Comparison of ENCODE assay signal across 14 cellular contexts in genomic region chr2:233643128-233643527, GRCh38. TPM values are rescaled to one million over a fixed set of nuclear protein-coding genes. Genes with fewer than 3 reads are reported as not detected.
DNase-seq lines count a peak whose midpoint lies in the region; ATAC-seq and TF ChIP-seq lines count a peak whose summit lies in the region.
"Had no signal": no experiment of that assay in that cellular context is flagged by ENCODE, and none has a peak within 500 bp of the region (broad histone marks: within the 10 kb centered on the region; RNA-seq: fewer than 3 reads in every experiment).

No MANE protein-coding gene starts in this region.

- 81 to 88% methylated on average over 1 of the region's 1 CpG for WGBS in endodermal cell (ENCODE audit: insufficient coverage in 1 of 2, insufficient read length in 1 of 2), 2 experiments

- intact Hi-C loops in activated T-helper 2 cell treated with anti-CD3 and anti-CD28 coated beads, Interferon-gamma antibody, Interleukin-2, Interleukin-4, amounts not matched to agents 10 μg/mL and 5 μg/mL and 100 μg/mL, durations not matched to agents 14 hours and 24 hours and 36 hours (cut with micrococcal nuclease): no loop called here

- H3K36me3 Mint-ChIP-seq in endodermal cell (ENCODE audit: low read depth) (no peaks in the 10 kb centered on the region), progenitor cell of endocrine pancreas (ENCODE audit: insufficient read depth) (no peaks in the 10 kb centered on the region)
- H3K36me3 Mint-ChIP-seq in activated T-helper 2 cell treated with anti-CD3 and anti-CD28 coated beads, Interferon-gamma antibody, Interleukin-2, Interleukin-4, amounts not matched to agents 10 μg/mL and 5 μg/mL and 100 μg/mL, durations not matched to agents 14 hours and 24 hours and 36 hours (ENCODE audit: low read depth): no peaks in the 10 kb centered on the region

- DNase-seq in NCI-H226: peak; percentile 24
- peak; percentile 86 for DNase-seq in endodermal cell
- DNase-seq in progenitor cell of endocrine pancreas (ENCODE audit: low spot score, unreplicated experiment): no peak
- DNase-seq in activated T-helper 2 cell treated with anti-CD3 and anti-CD28 coated beads, Interferon-gamma antibody, Interleukin-2, Interleukin-4, amounts not matched to agents 10 μg/mL and 5 μg/mL and 100 μg/mL, durations not matched to agents 14 hours and 24 hours and 36 hours (ENCODE audit: low spot score): no peak
- DNase-seq in NOMO-1 (lab: John Stamatoyannopoulos, UW; ENCODE audit: unreplicated experiment in 2 of 2): no peak
- DNase-seq: activated CD4-positive, alpha-beta T cell treated with anti-CD3 and anti-CD28 coated beads for 36 hours; activated naive CD8-positive, alpha-beta T cell treated with anti-CD3 and anti-CD28 coated beads, Interleukin-2, amount 50 U/mL, for 24 hours; NCI-H774 had no signal

- peaks cover 15% of the 10 kb centered on the region for H3K9me3 ChIP-seq in endodermal cell (ENCODE audit: control insufficient read depth, low read length)

- H3K9me3 Mint-ChIP-seq in endodermal cell: peaks cover 34% of the 10 kb centered on the region
- H3K9me3 Mint-ChIP-seq in progenitor cell of endocrine pancreas (ENCODE audit: low read depth): peaks cover 25% of the 10 kb centered on the region
- H3K9me3 Mint-ChIP-seq in activated T-helper 2 cell treated with anti-CD3 and anti-CD28 coated beads, Interferon-gamma antibody, Interleukin-2, Interleukin-4, amounts not matched to agents 10 μg/mL and 5 μg/mL and 100 μg/mL, durations not matched to agents 14 hours and 24 hours and 36 hours: peaks cover 22% of the 10 kb centered on the region

- peak; percentile 46 for TF ChIP-seq CTCF in GM12873 (IDR thresholded peaks at IDR 0.05; ENCODE audit: insufficient read depth, low read depth, low read length, missing control alignments)
- TF ChIP-seq CTCF in endodermal cell (conservative IDR thresholded peaks at IDR 0.05): peak; percentile 71
- peak; percentile 22 for TF ChIP-seq CTCF in progenitor cell of endocrine pancreas (IDR thresholded peaks at IDR 0.05; ENCODE audit: unreplicated experiment)

- no peak overlapping the region for H3K27ac ChIP-seq in endodermal cell (ENCODE audit: low read depth, low read length)
- H3K27ac ChIP-seq: epithelial cell of prostate had no signal

- no peak overlapping the region for H3K9ac ChIP-seq in endodermal cell (ENCODE audit: extremely low read depth, low read length, poor library complexity, severe bottlenecking)

- no peaks in the 10 kb centered on the region for H3K36me3 ChIP-seq in endodermal cell (ENCODE audit: control insufficient read depth, insufficient read depth, low read length)

- no peaks in the 10 kb centered on the region for H3K27me3 ChIP-seq in endodermal cell (ENCODE audit: control insufficient read depth, insufficient read depth, low read length, poor library complexity, severe bottlenecking)

- no peak for ATAC-seq in HG02870 (IDR thresholded peaks at IDR 0.05; ENCODE audit: unreplicated experiment)
- ATAC-seq: activated CD4-positive, alpha-beta T cell treated with anti-CD3 and anti-CD28 coated beads for 36 hours; activated naive CD8-positive, alpha-beta T cell treated with anti-CD3 and anti-CD28 coated beads, Interleukin-2, amount 50 U/mL, for 24 hours; K562; sciatic nerve had no signal

- H3K27me3 Mint-ChIP-seq in endodermal cell (ENCODE audit: insufficient read depth) (no peaks in the 10 kb centered on the region), progenitor cell of endocrine pancreas (no peaks in the 10 kb centered on the region)
- H3K27me3 Mint-ChIP-seq in activated T-helper 2 cell treated with anti-CD3 and anti-CD28 coated beads, Interferon-gamma antibody, Interleukin-2, Interleukin-4, amounts not matched to agents 10 μg/mL and 5 μg/mL and 100 μg/mL, durations not matched to agents 14 hours and 24 hours and 36 hours (ENCODE audit: low read depth): peaks cover 10% of the 10 kb centered on the region

- H3K4me1 Mint-ChIP-seq in endodermal cell (peaks cover 5% of the 10 kb centered on the region), progenitor cell of endocrine pancreas (ENCODE audit: low read depth) (no peaks in the 10 kb centered on the region)
- H3K4me1 Mint-ChIP-seq in activated T-helper 2 cell treated with anti-CD3 and anti-CD28 coated beads, Interferon-gamma antibody, Interleukin-2, Interleukin-4, amounts not matched to agents 10 μg/mL and 5 μg/mL and 100 μg/mL, durations not matched to agents 14 hours and 24 hours and 36 hours (ENCODE audit: low read depth): no peaks in the 10 kb centered on the region

- no peak overlapping the region for H3K4me3 ChIP-seq in endodermal cell (ENCODE audit: low read length)
- H3K4me3 ChIP-seq: K562, lung had no signal

- H3K4me1 ChIP-seq in endodermal cell (ENCODE audit: control insufficient read depth, insufficient read depth, low read length): no peaks in the 10 kb centered on the region

- H3K27ac Mint-ChIP-seq in endodermal cell (no peak overlapping the region), progenitor cell of endocrine pancreas (no peak overlapping the region)
- H3K27ac Mint-ChIP-seq in activated T-helper 2 cell treated with anti-CD3 and anti-CD28 coated beads, Interferon-gamma antibody, Interleukin-2, Interleukin-4, amounts not matched to agents 10 μg/mL and 5 μg/mL and 100 μg/mL, durations not matched to agents 14 hours and 24 hours and 36 hours: no peak overlapping the region
- H3K27ac Mint-ChIP-seq: activated CD4-positive, alpha-beta T cell treated with anti-CD3 and anti-CD28 coated beads for 36 hours; activated naive CD8-positive, alpha-beta T cell treated with anti-CD3 and anti-CD28 coated beads, Interleukin-2, amount 50 U/mL, for 24 hours had no signal

- no peak overlapping the region for H3K4me3 Mint-ChIP-seq in endodermal cell
- H3K4me3 Mint-ChIP-seq in progenitor cell of endocrine pancreas (ENCODE audit: low read depth): no peak overlapping the region
- no peak overlapping the region for H3K4me3 Mint-ChIP-seq in activated T-helper 2 cell treated with anti-CD3 and anti-CD28 coated beads, Interferon-gamma antibody, Interleukin-2, Interleukin-4, amounts not matched to agents 10 μg/mL and 5 μg/mL and 100 μg/mL, durations not matched to agents 14 hours and 24 hours and 36 hours (ENCODE audit: low read depth)
- H3K4me3 Mint-ChIP-seq: activated CD4-positive, alpha-beta T cell treated with anti-CD3 and anti-CD28 coated beads for 36 hours; activated naive CD8-positive, alpha-beta T cell treated with anti-CD3 and anti-CD28 coated beads, Interleukin-2, amount 50 U/mL, for 24 hours had no signal

RNA-seq across cellular contexts. Expression of gene UGT1A10, which starts 6.9 kb away (rescaled TPM):
- total RNA-seq in endodermal cell: under 1 TPM in 1 of 2 donors, not detected in 1; 0.13 TPM
- polyA plus RNA-seq in endodermal cell (2013, experiment 1 of 2): not detected
- not detected for polyA plus RNA-seq in endodermal cell (2013, experiment 2 of 2)
- total RNA-seq in progenitor cell of endocrine pancreas: not detected in 2 replicates
- not detected in 2 replicates for total RNA-seq in activated T-helper 2 cell treated with anti-CD3 and anti-CD28 coated beads, Interferon-gamma antibody, Interleukin-2, Interleukin-4, amounts not matched to agents 10 μg/mL and 5 μg/mL and 100 μg/mL, durations not matched to agents 14 hours and 24 hours and 36 hours
- total RNA-seq: activated CD4-positive, alpha-beta T cell treated with anti-CD3 and anti-CD28 coated beads for 36 hours; K562; lung; sciatic nerve had no signal
- polyA plus RNA-seq: K562 had no signal

RNA-seq across cellular contexts. Expression of gene UGT1A8, which starts 25.7 kb away (rescaled TPM):
- total RNA-seq in endodermal cell: not detected
- not detected for polyA plus RNA-seq in endodermal cell (2013, experiment 1 of 2)
- not detected for polyA plus RNA-seq in endodermal cell (2013, experiment 2 of 2)
- total RNA-seq in progenitor cell of endocrine pancreas: not detected in 2 replicates
- not detected in 2 replicates for total RNA-seq in activated T-helper 2 cell treated with anti-CD3 and anti-CD28 coated beads, Interferon-gamma antibody, Interleukin-2, Interleukin-4, amounts not matched to agents 10 μg/mL and 5 μg/mL and 100 μg/mL, durations not matched to agents 14 hours and 24 hours and 36 hours
- total RNA-seq: activated CD4-positive, alpha-beta T cell treated with anti-CD3 and anti-CD28 coated beads for 36 hours; sciatic nerve had no signal
- polyA plus RNA-seq: K562, lung had no signal

RNA-seq across cellular contexts. Expression of gene UGT1A9, which starts 28.6 kb away (rescaled TPM):
- not detected for total RNA-seq in endodermal cell
- not detected for polyA plus RNA-seq in endodermal cell (2013, experiment 1 of 2)
- polyA plus RNA-seq in endodermal cell (2013, experiment 2 of 2): not detected
- total RNA-seq in progenitor cell of endocrine pancreas: not detected in 2 replicates
- not detected in 2 replicates for total RNA-seq in activated T-helper 2 cell treated with anti-CD3 and anti-CD28 coated beads, Interferon-gamma antibody, Interleukin-2, Interleukin-4, amounts not matched to agents 10 μg/mL and 5 μg/mL and 100 μg/mL, durations not matched to agents 14 hours and 24 hours and 36 hours
- total RNA-seq: activated CD4-positive, alpha-beta T cell treated with anti-CD3 and anti-CD28 coated beads for 36 hours; lung; sciatic nerve had no signal
- polyA plus RNA-seq: K562, lung had no signal

RNA-seq across cellular contexts. Expression of gene UGT1A7, which starts 38.6 kb away (rescaled TPM):
- total RNA-seq in endodermal cell (not detected), progenitor cell of endocrine pancreas (not detected in 2 replicates)
- not detected for polyA plus RNA-seq in endodermal cell (2013, experiment 1 of 2)
- polyA plus RNA-seq in endodermal cell (2013, experiment 2 of 2): not detected
- not detected in 2 replicates for total RNA-seq in activated T-helper 2 cell treated with anti-CD3 and anti-CD28 coated beads, Interferon-gamma antibody, Interleukin-2, Interleukin-4, amounts not matched to agents 10 μg/mL and 5 μg/mL and 100 μg/mL, durations not matched to agents 14 hours and 24 hours and 36 hours
- total RNA-seq: activated CD4-positive, alpha-beta T cell treated with anti-CD3 and anti-CD28 coated beads for 36 hours; K562; lung; sciatic nerve had no signal
- polyA plus RNA-seq: K562 had no signal

RNA-seq across cellular contexts. Expression of gene UGT1A6, which starts 49.6 kb away (rescaled TPM):
- total RNA-seq in endodermal cell (not detected), progenitor cell of endocrine pancreas (not detected in 2 replicates)
- polyA plus RNA-seq in endodermal cell (2013, experiment 1 of 2): not detected
- not detected for polyA plus RNA-seq in endodermal cell (2013, experiment 2 of 2)
- not detected in 2 replicates for total RNA-seq in activated T-helper 2 cell treated with anti-CD3 and anti-CD28 coated beads, Interferon-gamma antibody, Interleukin-2, Interleukin-4, amounts not matched to agents 10 μg/mL and 5 μg/mL and 100 μg/mL, durations not matched to agents 14 hours and 24 hours and 36 hours
- total RNA-seq: activated CD4-positive, alpha-beta T cell treated with anti-CD3 and anti-CD28 coated beads for 36 hours; K562; sciatic nerve had no signal
- polyA plus RNA-seq: K562 had no signal

Comparison
In these comparisons a context has a peak if more than half of its experiments do, and no peak if none do; other contexts are left out.
1. DNase-seq: peak in NCI-H226 (single experiment) and endodermal cell (single experiment); none in progenitor cell of endocrine pancreas (single experiment), activated T-helper 2 cell treated with anti-CD3 and anti-CD28 coated beads, Interferon-gamma antibody, Interleukin-2, Interleukin-4, amounts not matched to agents 10 μg/mL and 5 μg/mL and 100 μg/mL, durations not matched to agents 14 hours and 24 hours and 36 hours (single experiment) and NOMO-1 (0 of 2).
2. Peak in every context shown above with its lines, with median percentiles within 50 percentile points of each other: CTCF ChIP-seq.